Comparison of ENCODE assay signal across 19 cellular contexts in genomic region chr7:17477182-17477581, GRCh38.
DNase-seq lines count a peak whose midpoint lies in the region; ATAC-seq and TF ChIP-seq lines count a peak whose summit lies in the region.
"Had no signal": no experiment of that assay in that cellular context is flagged by ENCODE, and none has a peak within 500 bp of the region (broad histone marks: within the 10 kb centered on the region; RNA-seq: fewer than 3 reads in every experiment).

No MANE protein-coding gene starts in this region.

- H2AFZ ChIP-seq in PC-3 (ENCODE audit: low read length) = no peak overlapping the region

- H3K9ac ChIP-seq in PC-3 (ENCODE audit: low read length) = no peak overlapping the region

- H3F3A ChIP-seq in PC-3 (ENCODE audit: low read length, unreplicated experiment) = no peaks in the 10 kb centered on the region

- H3K36me3 ChIP-seq in PC-3 (ENCODE audit: low read depth, low read length) = no peaks in the 10 kb centered on the region
- H3K36me3 ChIP-seq: BE2C, HAP-1 had no signal

- H3K79me2 ChIP-seq in PC-3 (ENCODE audit: low read length) = no peaks in the 10 kb centered on the region

- no peaks in the 10 kb centered on the region for H3K9me3 ChIP-seq in PC-3 (ENCODE audit: low read length)
- H3K9me3 ChIP-seq: BE2C, HAP-1 had no signal

- H3K4me1 ChIP-seq in PC-3 (ENCODE audit: insufficient read depth, low read length) = no peaks in the 10 kb centered on the region
- H3K4me1 ChIP-seq: BE2C, HAP-1 had no signal

- no peaks in the 10 kb centered on the region for H3K9me2 ChIP-seq in PC-3 (replicated peaks; ENCODE audit: low read length)

- CTCF ChIA-PET in PC-3 (lab: Charles Lee) = no interaction called here

- intact Hi-C loops in PC-3 (cut with micrococcal nuclease) = no loop called here

- no TSS peak for BruUV-seq in PC-3 (replicated peaks; lab: Mats Ljungman, UMichigan)

- POLR2A ChIA-PET in PC-3 (lab: Charles Lee; ENCODE audit: unreplicated experiment) = no interaction called here

- no peak overlapping the region for H3K4me2 ChIP-seq in PC-3 (ENCODE audit: low read length)

- peak; percentile 76 for ATAC-seq in PC-3
- ATAC-seq in GM21786 (IDR thresholded peaks at IDR 0.05; ENCODE audit: unreplicated experiment) = no peak

- no peak overlapping the region for H3K4me3 ChIP-seq in AG09309 (ENCODE audit: control insufficient read depth, low read depth, low read length)
- H3K4me3 ChIP-seq in PC-3 (ENCODE audit: low read length) = no peak overlapping the region
- H3K4me3 ChIP-seq: HAP-1 had no signal

- TF ChIP-seq CTCF in AG09309 (IDR thresholded peaks at IDR 0.05; ENCODE audit: control insufficient read depth, insufficient read depth, low read depth, low read length, missing control alignments) (no peak), PC-3 (conservative IDR thresholded peaks at IDR 0.05; ENCODE audit: low read depth, low read length) (no peak)

- no peaks in the 10 kb centered on the region for H3K27me3 ChIP-seq in PC-3 (ENCODE audit: low read length)
- H3K27me3 ChIP-seq: BE2C had no signal

- no peaks in the 10 kb centered on the region for H4K20me1 ChIP-seq in PC-3 (ENCODE audit: low read length)

- H3K27ac ChIP-seq in PC-3 (ENCODE audit: low read length) = no peak overlapping the region
- H3K27ac ChIP-seq: 22Rv1 had no signal

- peak; percentile 45 for DNase-seq in AG09309 (ENCODE audit: low read depth)
- DNase-seq in GM04503 (ENCODE audit: low read depth) = peak; percentile 34
- DNase-seq in PC-3 = peak; percentile 29
- no peak for DNase-seq in NCI-H2081 (lab: John Stamatoyannopoulos, UW)
- DNase-seq in T-helper 2 cell = no peak
- DNase-seq: AML-193; BE2C; C1 segment of cervical spinal cord; Calu3; CD4-positive, alpha-beta memory T cell; COR-L47; DMS153; DND-41; EL; GDM1; GOT3 had no signal

Comparison
In these comparisons a context has a peak if more than half of its experiments do, and no peak if none do; other contexts are left out.
1. DNase-seq: peak in AG09309 (single experiment), GM04503 (single experiment) and PC-3 (single experiment); none in NCI-H2081 (0 of 2) and T-helper 2 cell (0 of 5).